Comparison of ENCODE assay signal across 35 cellular contexts in genomic region chr13:65026505-65026904, GRCh38.
DNase-seq lines count a peak whose midpoint lies in the region; ATAC-seq, FAIRE-seq and TF ChIP-seq lines count a peak whose summit lies in the region.
"Had no signal": no experiment of that assay in that cellular context is flagged by ENCODE, and none has a peak within 500 bp of the region (broad histone marks: within the 10 kb centered on the region; RNA-seq: fewer than 3 reads in every experiment).

No MANE protein-coding gene starts in this region.

- FAIRE-seq in A204.1 (lab: Jason Lieb, UNC) (peak; percentile 66), G401.6 (lab: Jason Lieb, UNC) (peak; percentile 48), K562 (lab: Jason Lieb, UNC) (no peak)
- FAIRE-seq: A549 had no signal

- no peak for TF ChIP-seq CTCF in WTC11 (IDR thresholded peaks at IDR 0.05)
- TF ChIP-seq CTCF in K562 (IDR thresholded peaks at IDR 0.05 in 2 of 3, conservative IDR thresholded peaks at IDR 0.05 in 1 of 3; ENCODE audit: insufficient read depth in 2 of 3, low read depth in 1 of 3, low read length in 3 of 3): no peak
- TF ChIP-seq CTCF in lower lobe of right lung (IDR thresholded peaks at IDR 0.05): no peak

- H3K36me3 ChIP-seq in K562 (ENCODE audit: control insufficient read depth, insufficient read depth, low read length) (no peaks in the 10 kb centered on the region), lower lobe of right lung (no peaks in the 10 kb centered on the region)
- H3K36me3 ChIP-seq: BE2C; BLaER1; BLaER1 treated with 17β-estradiol and CSF1 and Interleukin-3, amounts not matched to agents 10 nM and 100 nM had no signal

- DNase-seq in WTC11 (ENCODE audit: low spot score) (no peak), K562 (ENCODE audit: extremely low read depth in 1 of 4, low spot score in 3 of 4) (no peak), NCI-H69 (lab: John Stamatoyannopoulos, UW) (no peak), lower lobe of right lung (no peak)
- DNase-seq: 8988T; ACHN; AML-193; BE2C; C1 segment of cervical spinal cord; Caco-2; Calu3; CD4-positive, alpha-beta memory T cell; CD4-positive, alpha-beta T cell; CD4-positive, CD25-positive, alpha-beta regulatory T cell; CD8-positive, alpha-beta memory T cell; CD8-positive, alpha-beta T cell; COR-L47; DMS 273 treated with DMSO at 0.1 percent for 48 hours; DMS153; DMS53; DMS79; DMS79 treated with DMSO at 0.1 percent for 48 hours; DND-41; EL had no signal

- no peak overlapping the region for H2AFZ ChIP-seq in K562 (ENCODE audit: low read depth, low read length)

- no peak overlapping the region for H3K4me3 ChIP-seq in K562
- no peak overlapping the region for H3K4me3 ChIP-seq in lower lobe of right lung
- H3K4me3 ChIP-seq: A549; BLaER1; BLaER1 treated with 17β-estradiol and CSF1 and Interleukin-3, amounts not matched to agents 10 nM and 100 nM had no signal

- H3K4me1 Mint-ChIP-seq in WTC11: peaks cover 11% of the 10 kb centered on the region
- H3K4me1 Mint-ChIP-seq: B cell; CD14-positive monocyte; CD4-positive, alpha-beta memory T cell; CD4-positive, CD25-positive, alpha-beta regulatory T cell; CD8-positive, alpha-beta memory T cell had no signal

- no peak for TF ChIP-seq RAD21 in K562 (CRISPR knock-in tag; conservative IDR thresholded peaks at IDR 0.05 in 1 of 2, IDR thresholded peaks at IDR 0.05 in 1 of 2)

- no peak overlapping the region for H3K4me2 ChIP-seq in K562 (ENCODE audit: insufficient read depth, low read length)
- H3K4me2 ChIP-seq: A549; BLaER1; BLaER1 treated with 17β-estradiol and CSF1 and Interleukin-3, amounts not matched to agents 10 nM and 100 nM had no signal

- TF ChIP-seq POLR2A in K562 (conservative IDR thresholded peaks at IDR 0.05): no peak

- no TSS peak for BruUV-seq in K562 (replicated peaks; lab: Mats Ljungman, UMichigan)

- intact Hi-C loops in K562 (cut with micrococcal nuclease) (no loop called here), lower lobe of right lung (cut with DNase I) (no loop called here)

- ATAC-seq in WTC11 (no peak), K562 (no peak), GM19452 (IDR thresholded peaks at IDR 0.05; ENCODE audit: unreplicated experiment) (no peak), GM19023 (IDR thresholded peaks at IDR 0.05; ENCODE audit: unreplicated experiment) (no peak), lower lobe of right lung (no peak)
- ATAC-seq: A549; CD8-positive, alpha-beta T cell had no signal

- in situ Hi-C loops in K562 (cut with MboI): no loop called here

- H3K4me1 ChIP-seq in K562 (replicated peaks in 1 of 2; ENCODE audit: control insufficient read depth in 2 of 2, insufficient read depth in 2 of 2, low read length in 2 of 2): no peaks in the 10 kb centered on the region
- no peaks in the 10 kb centered on the region for H3K4me1 ChIP-seq in lower lobe of right lung
- H3K4me1 ChIP-seq: A549; BE2C; BLaER1; BLaER1 treated with 17β-estradiol and CSF1 and Interleukin-3, amounts not matched to agents 10 nM and 100 nM; Caco-2 had no signal

- H3K27ac ChIP-seq in K562 (ENCODE audit: extremely low read depth, low read depth, low read length) (no peak overlapping the region), lower lobe of right lung (no peak overlapping the region)
- H3K27ac ChIP-seq: 22Rv1; A549; BLaER1; BLaER1 treated with 17β-estradiol and CSF1 and Interleukin-3, amounts not matched to agents 10 nM and 100 nM; C4-2B had no signal

- no peaks in the 10 kb centered on the region for H3K9me1 ChIP-seq in K562 (ENCODE audit: control insufficient read depth, insufficient read depth, low read length)

- CTCF ChIA-PET in WTC11 (lab: Charles Lee) (no interaction called here), K562 (lab: Yijun Ruan, JAX; ENCODE audit: low intra/inter-chr PET ratio) (no interaction called here)

- WGBS in K562 (ENCODE audit: insufficient coverage, low coverage, missing lambda C conversion rate): 0% methylated on average over 2 of the region's 2 CpGs

- POLR2A ChIA-PET in WTC11 (lab: Charles Lee) (no interaction called here), K562 (lab: Yijun Ruan, JAX) (no interaction called here)

- H4K20me1 ChIP-seq in K562 (replicated peaks; ENCODE audit: control insufficient read depth, insufficient read depth, low read length): no peaks in the 10 kb centered on the region
- H4K20me1 ChIP-seq: BLaER1; BLaER1 treated with 17β-estradiol and CSF1 and Interleukin-3, amounts not matched to agents 10 nM and 100 nM had no signal

- H3K27ac Mint-ChIP-seq in WTC11: no peak overlapping the region
- H3K27ac Mint-ChIP-seq: B cell; CD14-positive monocyte; CD4-positive, alpha-beta memory T cell; CD4-positive, alpha-beta T cell; CD4-positive, CD25-positive, alpha-beta regulatory T cell; CD8-positive, alpha-beta memory T cell; CD8-positive, alpha-beta T cell had no signal

- peaks cover 21% of the 10 kb centered on the region for H3K36me3 Mint-ChIP-seq in WTC11
- H3K36me3 Mint-ChIP-seq: CD14-positive monocyte; CD4-positive, alpha-beta memory T cell; CD4-positive, CD25-positive, alpha-beta regulatory T cell; CD8-positive, alpha-beta memory T cell; CD8-positive, alpha-beta T cell had no signal

- no peak overlapping the region for H3K4me3 Mint-ChIP-seq in WTC11
- H3K4me3 Mint-ChIP-seq: B cell; CD14-positive monocyte; CD4-positive, alpha-beta memory T cell; CD4-positive, alpha-beta T cell; CD4-positive, CD25-positive, alpha-beta regulatory T cell; CD8-positive, alpha-beta memory T cell; CD8-positive, alpha-beta T cell had no signal

- peaks cover 23% of the 10 kb centered on the region for H3K9me3 Mint-ChIP-seq in WTC11

- peaks cover 17% of the 10 kb centered on the region; the same call in 1 of the 2 replicates for H3K27me3 Mint-ChIP-seq in WTC11 (ENCODE audit: low read depth)
- H3K27me3 Mint-ChIP-seq: B cell; CD4-positive, alpha-beta memory T cell; CD4-positive, alpha-beta T cell; CD4-positive, CD25-positive, alpha-beta regulatory T cell; CD8-positive, alpha-beta memory T cell had no signal

- H3K27me3 ChIP-seq in K562 (ENCODE audit: control insufficient read depth in 2 of 2, insufficient read depth in 2 of 2, low read length in 2 of 2) (no peaks in the 10 kb centered on the region), lower lobe of right lung (ENCODE audit: low read depth) (no peaks in the 10 kb centered on the region)
- H3K27me3 ChIP-seq: BE2C; BLaER1; BLaER1 treated with 17β-estradiol and CSF1 and Interleukin-3, amounts not matched to agents 10 nM and 100 nM had no signal

- H3K9ac ChIP-seq in K562 (ENCODE audit: insufficient read depth in 1 of 2, low read depth in 2 of 2, low read length in 2 of 2): no peak overlapping the region
- H3K9ac ChIP-seq: BLaER1; BLaER1 treated with 17β-estradiol and CSF1 and Interleukin-3, amounts not matched to agents 10 nM and 100 nM had no signal

- no peaks in the 10 kb centered on the region for H3K79me2 ChIP-seq in K562 (ENCODE audit: control insufficient read depth, insufficient read depth, low read length)

- H3K9me3 ChIP-seq in K562 (replicated peaks; ENCODE audit: control insufficient read depth, insufficient read depth, low read depth, low read length): no peaks in the 10 kb centered on the region
- H3K9me3 ChIP-seq in lower lobe of right lung: no peaks in the 10 kb centered on the region
- H3K9me3 ChIP-seq: A549; BE2C; BLaER1; BLaER1 treated with 17β-estradiol and CSF1 and Interleukin-3, amounts not matched to agents 10 nM and 100 nM had no signal

- TF ChIP-seq EP300 in K562 (IDR thresholded peaks at IDR 0.05; ENCODE audit: low read length): no peak

TF ChIP-seq in WTC11, 78 proteins besides CTCF, POLR2A, EP300 and RAD21:
- peak; percentile 94 for TF ChIP-seq HMGA2 (CRISPR knock-in tag; IDR thresholded peaks at IDR 0.05)
- TF ChIP-seq, protein P1, sequence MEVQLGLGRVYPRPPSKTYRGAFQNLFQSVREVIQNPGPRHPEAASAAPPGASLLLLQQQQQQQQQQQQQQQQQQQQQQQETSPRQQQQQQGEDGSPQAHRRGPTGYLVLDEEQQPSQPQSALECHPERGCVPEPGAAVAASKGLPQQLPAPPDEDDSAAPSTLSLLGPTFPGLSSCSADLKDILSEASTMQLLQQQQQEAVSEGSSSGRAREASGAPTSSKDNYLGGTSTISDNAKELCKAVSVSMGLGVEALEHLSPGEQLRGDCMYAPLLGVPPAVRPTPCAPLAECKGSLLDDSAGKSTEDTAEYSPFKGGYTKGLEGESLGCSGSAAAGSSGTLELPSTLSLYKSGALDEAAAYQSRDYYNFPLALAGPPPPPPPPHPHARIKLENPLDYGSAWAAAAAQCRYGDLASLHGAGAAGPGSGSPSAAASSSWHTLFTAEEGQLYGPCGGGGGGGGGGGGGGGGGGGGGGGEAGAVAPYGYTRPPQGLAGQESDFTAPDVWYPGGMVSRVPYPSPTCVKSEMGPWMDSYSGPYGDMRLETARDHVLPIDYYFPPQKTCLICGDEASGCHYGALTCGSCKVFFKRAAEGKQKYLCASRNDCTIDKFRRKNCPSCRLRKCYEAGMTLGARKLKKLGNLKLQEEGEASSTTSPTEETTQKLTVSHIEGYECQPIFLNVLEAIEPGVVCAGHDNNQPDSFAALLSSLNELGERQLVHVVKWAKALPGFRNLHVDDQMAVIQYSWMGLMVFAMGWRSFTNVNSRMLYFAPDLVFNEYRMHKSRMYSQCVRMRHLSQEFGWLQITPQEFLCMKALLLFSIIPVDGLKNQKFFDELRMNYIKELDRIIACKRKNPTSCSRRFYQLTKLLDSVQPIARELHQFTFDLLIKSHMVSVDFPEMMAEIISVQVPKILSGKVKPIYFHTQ (CRISPR knock-in tag; IDR thresholded peaks at IDR 0.05): no peak

TF ChIP-seq in K562, 482 proteins besides CTCF, POLR2A, EP300 and RAD21:
- TF ChIP-seq ZNF143 (CRISPR knock-in tag; IDR thresholded peaks at IDR 0.05) (no peak), ZNF449 (CRISPR knock-in tag; IDR thresholded peaks at IDR 0.05) (no peak), DACH1 (IDR thresholded peaks at IDR 0.05; ENCODE audit: partially characterized antibody) (peak; percentile 13)
